In the genomic region with DNA sequence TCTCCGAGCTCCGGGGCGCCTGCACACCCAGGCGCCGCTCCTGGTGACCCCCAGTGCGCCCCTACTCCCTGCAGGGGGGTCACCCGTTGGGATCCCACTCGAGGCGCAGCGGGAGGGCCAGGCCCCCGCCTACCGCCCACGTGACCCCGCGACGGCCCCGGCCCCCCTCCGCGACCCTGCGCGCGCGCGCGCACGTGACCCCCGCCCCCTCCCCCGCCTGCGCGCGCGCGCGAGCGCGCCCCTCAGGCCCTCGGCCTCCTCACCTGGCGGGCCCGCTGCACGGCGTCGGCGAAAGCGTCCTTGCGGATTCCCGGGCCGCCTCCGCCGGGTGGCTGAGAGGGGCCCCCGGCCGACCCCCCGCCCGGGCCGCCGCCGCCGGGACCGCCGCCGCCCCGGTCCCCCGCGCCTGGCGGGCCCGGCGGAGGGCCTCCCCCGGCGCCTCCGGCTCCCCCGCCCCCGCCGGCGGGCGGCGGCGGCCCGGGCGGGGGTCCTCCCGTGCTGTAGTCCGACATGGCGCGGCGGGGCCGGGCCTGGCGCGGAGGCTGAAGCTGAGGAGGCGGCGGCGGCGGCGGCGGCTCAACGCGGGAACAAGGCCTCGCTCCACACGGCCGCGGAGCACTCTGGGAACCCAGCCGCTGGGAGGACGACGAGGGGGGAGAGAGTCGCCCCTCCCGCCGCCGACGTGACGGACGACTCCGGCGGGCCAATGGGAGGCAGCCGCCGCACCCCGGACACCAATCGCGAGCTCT, we compare ENCODE assay signal across 1 cellular context.
TF ChIP-seq lines count a peak whose summit lies in the region.

A gene with protein sequence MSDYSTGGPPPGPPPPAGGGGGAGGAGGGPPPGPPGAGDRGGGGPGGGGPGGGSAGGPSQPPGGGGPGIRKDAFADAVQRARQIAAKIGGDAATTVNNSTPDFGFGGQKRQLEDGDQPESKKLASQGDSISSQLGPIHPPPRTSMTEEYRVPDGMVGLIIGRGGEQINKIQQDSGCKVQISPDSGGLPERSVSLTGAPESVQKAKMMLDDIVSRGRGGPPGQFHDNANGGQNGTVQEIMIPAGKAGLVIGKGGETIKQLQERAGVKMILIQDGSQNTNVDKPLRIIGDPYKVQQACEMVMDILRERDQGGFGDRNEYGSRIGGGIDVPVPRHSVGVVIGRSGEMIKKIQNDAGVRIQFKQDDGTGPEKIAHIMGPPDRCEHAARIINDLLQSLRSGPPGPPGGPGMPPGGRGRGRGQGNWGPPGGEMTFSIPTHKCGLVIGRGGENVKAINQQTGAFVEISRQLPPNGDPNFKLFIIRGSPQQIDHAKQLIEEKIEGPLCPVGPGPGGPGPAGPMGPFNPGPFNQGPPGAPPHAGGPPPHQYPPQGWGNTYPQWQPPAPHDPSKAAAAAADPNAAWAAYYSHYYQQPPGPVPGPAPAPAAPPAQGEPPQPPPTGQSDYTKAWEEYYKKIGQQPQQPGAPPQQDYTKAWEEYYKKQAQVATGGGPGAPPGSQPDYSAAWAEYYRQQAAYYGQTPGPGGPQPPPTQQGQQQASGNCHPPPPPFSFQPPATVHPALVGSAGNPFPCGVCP (minus strand): TSS at position 622 of the 749 bp plus-strand sequence. CDS start 110 bp downstream, at position 512.

TF ChIP-seq in HepG2, 621 proteins besides CTCF, POLR2A, EP300 and RAD21 (continued from another document and continues in another):
- no peak for TF ChIP-seq ZNF883 (CRISPR knock-in tag; IDR thresholded peaks at IDR 0.05; ENCODE audit: not compliant biosample characterization)
- TF ChIP-seq PHF8 (CRISPR knock-in tag; IDR thresholded peaks at IDR 0.05), result peak; percentile 74; the same call in 1 of the 2 replicates
- TF ChIP-seq ZNF557 (CRISPR knock-in tag; IDR thresholded peaks at IDR 0.05), result no peak
- TF ChIP-seq, protein P1, sequence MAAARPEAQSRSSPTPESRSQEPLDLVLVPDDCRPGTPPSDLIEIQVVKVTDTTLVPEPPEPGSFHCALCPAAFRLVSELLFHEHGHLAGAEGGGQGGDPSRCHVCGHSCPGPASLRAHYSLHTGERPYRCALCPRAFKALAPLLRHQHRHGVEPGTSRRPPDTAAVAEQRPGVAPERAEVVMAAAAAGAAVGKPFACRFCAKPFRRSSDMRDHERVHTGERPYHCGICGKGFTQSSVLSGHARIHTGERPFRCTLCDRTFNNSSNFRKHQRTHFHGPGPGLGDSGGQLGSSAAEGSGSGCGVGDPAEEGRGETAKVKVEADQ (CRISPR knock-in tag; IDR thresholded peaks at IDR 0.05; ENCODE audit: borderline replicate concordance), result no peak; the same call in 1 of the 2 replicates
- no peak for TF ChIP-seq ZFP41 (CRISPR knock-in tag; IDR thresholded peaks at IDR 0.05; ENCODE audit: borderline replicate concordance)
- TF ChIP-seq ZNF766 (CRISPR knock-in tag; IDR thresholded peaks at IDR 0.05; ENCODE audit: borderline replicate concordance), result no peak
- no peak for TF ChIP-seq TCF7L2 (IDR thresholded peaks at IDR 0.05; ENCODE audit: low read depth, low read length)
- no peak for TF ChIP-seq RELA (CRISPR knock-in tag; IDR thresholded peaks at IDR 0.05)
- TF ChIP-seq NFKB2 (CRISPR knock-in tag; IDR thresholded peaks at IDR 0.05; ENCODE audit: borderline replicate concordance), result 0 out of 2 replicates have a peak, but pooled peaks have one; percentile 10
- TF ChIP-seq ZNF674 (CRISPR knock-in tag; IDR thresholded peaks at IDR 0.05; ENCODE audit: low read depth), result no peak
- no peak for TF ChIP-seq ZBTB4 (CRISPR knock-in tag; IDR thresholded peaks at IDR 0.05; ENCODE audit: borderline replicate concordance)
- TF ChIP-seq, protein P2, sequence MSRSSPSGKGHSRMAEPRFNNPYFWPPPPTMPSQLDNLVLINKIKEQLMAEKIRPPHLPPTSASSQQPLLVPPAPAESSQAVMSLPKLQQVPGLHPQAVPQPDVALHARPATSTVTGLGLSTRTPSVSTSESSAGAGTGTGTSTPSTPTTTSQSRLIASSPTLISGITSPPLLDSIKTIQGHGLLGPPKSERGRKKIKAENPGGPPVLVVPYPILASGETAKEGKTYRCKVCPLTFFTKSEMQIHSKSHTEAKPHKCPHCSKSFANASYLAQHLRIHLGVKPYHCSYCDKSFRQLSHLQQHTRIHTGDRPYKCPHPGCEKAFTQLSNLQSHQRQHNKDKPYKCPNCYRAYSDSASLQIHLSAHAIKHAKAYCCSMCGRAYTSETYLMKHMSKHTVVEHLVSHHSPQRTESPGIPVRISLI (CRISPR knock-in tag; IDR thresholded peaks at IDR 0.05; ENCODE audit: borderline replicate concordance), result no peak
- no peak for TF ChIP-seq ZNF652 (CRISPR knock-in tag; IDR thresholded peaks at IDR 0.05; ENCODE audit: borderline replicate concordance, low read depth)
- no peak for TF ChIP-seq NFKBIZ (CRISPR knock-in tag; IDR thresholded peaks at IDR 0.05)
- 0 out of 2 replicates have a peak, but pooled peaks have one; percentile 11 for TF ChIP-seq ZNF777 (CRISPR knock-in tag; IDR thresholded peaks at IDR 0.05)
- no peak for TF ChIP-seq ZSCAN12 (CRISPR knock-in tag; IDR thresholded peaks at IDR 0.05)
- TF ChIP-seq ZNF562 (CRISPR knock-in tag; IDR thresholded peaks at IDR 0.05; ENCODE audit: borderline replicate concordance), result no peak
- TF ChIP-seq ZKSCAN1 (IDR thresholded peaks at IDR 0.05; ENCODE audit: low read length), result no peak
- TF ChIP-seq ZNF768 (CRISPR knock-in tag; IDR thresholded peaks at IDR 0.05), result no peak
- TF ChIP-seq, protein P3, sequence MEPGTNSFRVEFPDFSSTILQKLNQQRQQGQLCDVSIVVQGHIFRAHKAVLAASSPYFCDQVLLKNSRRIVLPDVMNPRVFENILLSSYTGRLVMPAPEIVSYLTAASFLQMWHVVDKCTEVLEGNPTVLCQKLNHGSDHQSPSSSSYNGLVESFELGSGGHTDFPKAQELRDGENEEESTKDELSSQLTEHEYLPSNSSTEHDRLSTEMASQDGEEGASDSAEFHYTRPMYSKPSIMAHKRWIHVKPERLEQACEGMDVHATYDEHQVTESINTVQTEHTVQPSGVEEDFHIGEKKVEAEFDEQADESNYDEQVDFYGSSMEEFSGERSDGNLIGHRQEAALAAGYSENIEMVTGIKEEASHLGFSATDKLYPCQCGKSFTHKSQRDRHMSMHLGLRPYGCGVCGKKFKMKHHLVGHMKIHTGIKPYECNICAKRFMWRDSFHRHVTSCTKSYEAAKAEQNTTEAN (CRISPR knock-in tag; conservative IDR thresholded peaks at IDR 0.05), result no peak
- TF ChIP-seq ZNF546 (CRISPR knock-in tag; conservative IDR thresholded peaks at IDR 0.05), result no peak
- no peak for TF ChIP-seq ZNF121 (CRISPR knock-in tag; IDR thresholded peaks at IDR 0.05)
- TF ChIP-seq PHF20 (CRISPR knock-in tag; IDR thresholded peaks at IDR 0.05), result peak; percentile 32; the same call in 1 of the 2 replicates
- TF ChIP-seq ATF7-NPFF (CRISPR knock-in tag; IDR thresholded peaks at IDR 0.05; ENCODE audit: low read depth), result no peak
- TF ChIP-seq ZBTB21 (CRISPR knock-in tag; IDR thresholded peaks at IDR 0.05), result no peak
- TF ChIP-seq STAG1 (CRISPR knock-in tag; IDR thresholded peaks at IDR 0.05), result no peak
- peak; percentile 15 for TF ChIP-seq HNRNPLL (IDR thresholded peaks at IDR 0.05; ENCODE audit: low read depth, low read length, poor library complexity, severe bottlenecking)
- TF ChIP-seq MXI1 (IDR thresholded peaks at IDR 0.05; ENCODE audit: borderline replicate concordance, low read depth, low read length), result peak; percentile 55; the same call in 1 of the 3 replicates
- TF ChIP-seq ZNF564 (CRISPR knock-in tag; IDR thresholded peaks at IDR 0.05), result 0 out of 2 replicates have a peak, but pooled peaks have one; percentile 38
- TF ChIP-seq, protein P4, sequence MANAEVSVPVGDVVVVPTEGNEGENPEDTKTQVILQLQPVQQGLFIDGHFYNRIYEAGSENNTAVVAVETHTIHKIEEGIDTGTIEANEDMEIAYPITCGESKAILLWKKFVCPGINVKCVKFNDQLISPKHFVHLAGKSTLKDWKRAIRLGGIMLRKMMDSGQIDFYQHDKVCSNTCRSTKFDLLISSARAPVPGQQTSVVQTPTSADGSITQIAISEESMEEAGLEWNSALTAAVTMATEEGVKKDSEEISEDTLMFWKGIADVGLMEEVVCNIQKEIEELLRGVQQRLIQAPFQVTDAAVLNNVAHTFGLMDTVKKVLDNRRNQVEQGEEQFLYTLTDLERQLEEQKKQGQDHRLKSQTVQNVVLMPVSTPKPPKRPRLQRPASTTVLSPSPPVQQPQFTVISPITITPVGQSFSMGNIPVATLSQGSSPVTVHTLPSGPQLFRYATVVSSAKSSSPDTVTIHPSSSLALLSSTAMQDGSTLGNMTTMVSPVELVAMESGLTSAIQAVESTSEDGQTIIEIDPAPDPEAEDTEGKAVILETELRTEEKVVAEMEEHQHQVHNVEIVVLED (CRISPR knock-in tag; IDR thresholded peaks at IDR 0.05; ENCODE audit: borderline replicate concordance), result 0 out of 2 replicates have a peak, but pooled peaks have one; percentile 70
- no peak for TF ChIP-seq CHD2 (IDR thresholded peaks at IDR 0.05; ENCODE audit: low read depth, low read length)
- no peak for TF ChIP-seq KMT2A (CRISPR knock-in tag; IDR thresholded peaks at IDR 0.05)
- no peak for TF ChIP-seq SP4 (CRISPR knock-in tag; IDR thresholded peaks at IDR 0.05)
- peak; percentile 57; the same call in 1 of the 2 replicates for TF ChIP-seq HOXA5 (CRISPR knock-in tag; IDR thresholded peaks at IDR 0.05)
- TF ChIP-seq ARNT2 (CRISPR knock-in tag; IDR thresholded peaks at IDR 0.05; ENCODE audit: low read depth), result 0 out of 2 replicates have a peak, but pooled peaks have one; percentile 37
- no peak for TF ChIP-seq HDAC6 (IDR thresholded peaks at IDR 0.05; ENCODE audit: low read depth, low read length)
- no peak for TF ChIP-seq ZNF180 (CRISPR knock-in tag; IDR thresholded peaks at IDR 0.05; ENCODE audit: borderline replicate concordance, low read depth)
- no peak for TF ChIP-seq ZNF343 (CRISPR knock-in tag; IDR thresholded peaks at IDR 0.05)
- TF ChIP-seq NCOA5 (CRISPR knock-in tag; IDR thresholded peaks at IDR 0.05), result no peak
- TF ChIP-seq, protein P5, sequence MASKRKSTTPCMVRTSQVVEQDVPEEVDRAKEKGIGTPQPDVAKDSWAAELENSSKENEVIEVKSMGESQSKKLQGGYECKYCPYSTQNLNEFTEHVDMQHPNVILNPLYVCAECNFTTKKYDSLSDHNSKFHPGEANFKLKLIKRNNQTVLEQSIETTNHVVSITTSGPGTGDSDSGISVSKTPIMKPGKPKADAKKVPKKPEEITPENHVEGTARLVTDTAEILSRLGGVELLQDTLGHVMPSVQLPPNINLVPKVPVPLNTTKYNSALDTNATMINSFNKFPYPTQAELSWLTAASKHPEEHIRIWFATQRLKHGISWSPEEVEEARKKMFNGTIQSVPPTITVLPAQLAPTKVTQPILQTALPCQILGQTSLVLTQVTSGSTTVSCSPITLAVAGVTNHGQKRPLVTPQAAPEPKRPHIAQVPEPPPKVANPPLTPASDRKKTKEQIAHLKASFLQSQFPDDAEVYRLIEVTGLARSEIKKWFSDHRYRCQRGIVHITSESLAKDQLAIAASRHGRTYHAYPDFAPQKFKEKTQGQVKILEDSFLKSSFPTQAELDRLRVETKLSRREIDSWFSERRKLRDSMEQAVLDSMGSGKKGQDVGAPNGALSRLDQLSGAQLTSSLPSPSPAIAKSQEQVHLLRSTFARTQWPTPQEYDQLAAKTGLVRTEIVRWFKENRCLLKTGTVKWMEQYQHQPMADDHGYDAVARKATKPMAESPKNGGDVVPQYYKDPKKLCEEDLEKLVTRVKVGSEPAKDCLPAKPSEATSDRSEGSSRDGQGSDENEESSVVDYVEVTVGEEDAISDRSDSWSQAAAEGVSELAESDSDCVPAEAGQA (IDR thresholded peaks at IDR 0.05; ENCODE audit: low read depth), result no peak
- TF ChIP-seq, protein P5 (CRISPR knock-in tag; IDR thresholded peaks at IDR 0.05; ENCODE audit: borderline replicate concordance), result no peak
- TF ChIP-seq HCFC1 (IDR thresholded peaks at IDR 0.05; ENCODE audit: low read depth, low read length), result no peak
- TF ChIP-seq, protein P6, sequence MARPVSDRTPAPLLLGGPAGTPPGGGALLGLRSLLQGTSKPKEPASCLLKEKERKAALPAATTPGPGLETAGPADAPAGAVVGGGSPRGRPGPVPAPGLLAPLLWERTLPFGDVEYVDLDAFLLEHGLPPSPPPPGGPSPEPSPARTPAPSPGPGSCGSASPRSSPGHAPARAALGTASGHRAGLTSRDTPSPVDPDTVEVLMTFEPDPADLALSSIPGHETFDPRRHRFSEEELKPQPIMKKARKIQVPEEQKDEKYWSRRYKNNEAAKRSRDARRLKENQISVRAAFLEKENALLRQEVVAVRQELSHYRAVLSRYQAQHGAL (CRISPR knock-in tag; IDR thresholded peaks at IDR 0.05; ENCODE audit: not compliant biosample characterization), result no peak
- TF ChIP-seq CHCHD3 (CRISPR knock-in tag; IDR thresholded peaks at IDR 0.05), result no peak
